Comparison of ENCODE assay signal across 9 cellular contexts in genomic region chr4:124631760-124632159, GRCh38.
DNase-seq lines count a peak whose midpoint lies in the region; ATAC-seq lines count a peak whose summit lies in the region.
"Had no signal": no experiment of that assay in that cellular context is flagged by ENCODE, and none has a peak within 500 bp of the region (broad histone marks: within the 10 kb centered on the region; RNA-seq: fewer than 3 reads in every experiment).

No MANE protein-coding gene starts in this region.

- DNase-seq in activated T-cell treated with anti-CD3 and anti-CD28 coated beads, Interleukin-2, amount 50 U/mL, for 72 hours, result no peak
- no peak for DNase-seq in activated T-cell treated with anti-CD3 and anti-CD28 coated beads, Interleukin-2, amount 50 U/mL, for 4 hours
- DNase-seq in SW 1271 (lab: John Stamatoyannopoulos, UW) (peak; percentile 69 to 88), iPS-NIHi11 (ENCODE audit: low spot score) (peak; percentile 35), cerebellar cortex (ENCODE audit: low spot score) (no peak), NCI-H2029 (lab: John Stamatoyannopoulos, UW) (no peak)
- no peak for DNase-seq in activated CD4-positive, alpha-beta T cell treated with anti-CD3 and anti-CD28 coated beads for 1 hour
- DNase-seq: activated naive CD8-positive, alpha-beta T cell treated with anti-CD3 and anti-CD28 coated beads, Interleukin-2, amount 10 ng/mL, durations not matched to agents 7 days and 5 days had no signal

- peaks cover 8% of the 10 kb centered on the region for H3K4me1 Mint-ChIP-seq in activated T-cell treated with anti-CD3 and anti-CD28 coated beads, Interleukin-2, amount 50 U/mL, for 72 hours (ENCODE audit: low read depth)
- H3K4me1 Mint-ChIP-seq in activated T-cell treated with anti-CD3 and anti-CD28 coated beads, Interleukin-2, amount 50 U/mL, for 4 hours (ENCODE audit: low read depth), result no peaks in the 10 kb centered on the region
- H3K4me1 Mint-ChIP-seq: activated naive CD8-positive, alpha-beta T cell treated with anti-CD3 and anti-CD28 coated beads, Interleukin-2, amount 10 ng/mL, durations not matched to agents 7 days and 5 days had no signal

- peak; percentile 65 to 75 for ATAC-seq in activated T-cell treated with anti-CD3 and anti-CD28 coated beads, Interleukin-2, amount 50 U/mL, for 72 hours (replicated peaks in 1 of 2)
- ATAC-seq in activated T-cell treated with anti-CD3 and anti-CD28 coated beads, Interleukin-2, amount 50 U/mL, for 4 hours, result no peak
- ATAC-seq in HG03175 (IDR thresholded peaks at IDR 0.05; ENCODE audit: unreplicated experiment), result peak; percentile 78

- H3K27me3 Mint-ChIP-seq in activated T-cell treated with anti-CD3 and anti-CD28 coated beads, Interleukin-2, amount 50 U/mL, for 72 hours (ENCODE audit: low read depth), result no peaks in the 10 kb centered on the region
- no peaks in the 10 kb centered on the region for H3K27me3 Mint-ChIP-seq in activated T-cell treated with anti-CD3 and anti-CD28 coated beads, Interleukin-2, amount 50 U/mL, for 4 hours (ENCODE audit: low read depth)

- H3K4me3 Mint-ChIP-seq in activated T-cell treated with anti-CD3 and anti-CD28 coated beads, Interleukin-2, amount 50 U/mL, for 72 hours, result no peak overlapping the region
- H3K4me3 Mint-ChIP-seq in activated T-cell treated with anti-CD3 and anti-CD28 coated beads, Interleukin-2, amount 50 U/mL, for 4 hours, result no peak overlapping the region
- H3K4me3 Mint-ChIP-seq: activated naive CD8-positive, alpha-beta T cell treated with anti-CD3 and anti-CD28 coated beads, Interleukin-2, amount 10 ng/mL, durations not matched to agents 7 days and 5 days had no signal

- no peak overlapping the region for H3K27ac Mint-ChIP-seq in activated T-cell treated with anti-CD3 and anti-CD28 coated beads, Interleukin-2, amount 50 U/mL, for 72 hours
- H3K27ac Mint-ChIP-seq: activated naive CD8-positive, alpha-beta T cell treated with anti-CD3 and anti-CD28 coated beads, Interleukin-2, amount 10 ng/mL, durations not matched to agents 7 days and 5 days had no signal

- H3K36me3 Mint-ChIP-seq in activated T-cell treated with anti-CD3 and anti-CD28 coated beads, Interleukin-2, amount 50 U/mL, for 72 hours (ENCODE audit: insufficient read depth in 2 of 2), result no peaks in the 10 kb centered on the region
- H3K36me3 Mint-ChIP-seq in activated T-cell treated with anti-CD3 and anti-CD28 coated beads, Interleukin-2, amount 50 U/mL, for 4 hours (ENCODE audit: insufficient read depth), result no peaks in the 10 kb centered on the region
- H3K36me3 Mint-ChIP-seq: activated naive CD8-positive, alpha-beta T cell treated with anti-CD3 and anti-CD28 coated beads, Interleukin-2, amount 10 ng/mL, durations not matched to agents 7 days and 5 days had no signal

- H3K9me3 Mint-ChIP-seq in activated T-cell treated with anti-CD3 and anti-CD28 coated beads, Interleukin-2, amount 50 U/mL, for 72 hours, result no peaks in the 10 kb centered on the region
- peaks cover 5% of the 10 kb centered on the region for H3K9me3 Mint-ChIP-seq in activated T-cell treated with anti-CD3 and anti-CD28 coated beads, Interleukin-2, amount 50 U/mL, for 4 hours
- H3K9me3 Mint-ChIP-seq: activated naive CD8-positive, alpha-beta T cell treated with anti-CD3 and anti-CD28 coated beads, Interleukin-2, amount 10 ng/mL, durations not matched to agents 7 days and 5 days had no signal

Comparison
In these comparisons a context has a peak if more than half of its experiments do, and no peak if none do; other contexts are left out.
1. ATAC-seq: peak in activated T-cell treated with anti-CD3 and anti-CD28 coated beads, Interleukin-2, amount 50 U/mL, for 72 hours (2 of 2) and HG03175 (single experiment); none in activated T-cell treated with anti-CD3 and anti-CD28 coated beads, Interleukin-2, amount 50 U/mL, for 4 hours (0 of 2).
2. DNase-seq: peak in SW 1271 (2 of 2) and iPS-NIHi11 (single experiment); none in activated T-cell treated with anti-CD3 and anti-CD28 coated beads, Interleukin-2, amount 50 U/mL, for 72 hours (0 of 2), activated T-cell treated with anti-CD3 and anti-CD28 coated beads, Interleukin-2, amount 50 U/mL, for 4 hours (single experiment), cerebellar cortex (single experiment), activated CD4-positive, alpha-beta T cell treated with anti-CD3 and anti-CD28 coated beads for 1 hour (single experiment) and NCI-H2029 (single experiment).